In genomic region chr2:239305771-239306170, GRCh38 we compare ENCODE assay signal across 19 cellular contexts.
DNase-seq lines count a peak whose midpoint lies in the region; FAIRE-seq and TF ChIP-seq lines count a peak whose summit lies in the region.
"Had no signal": no experiment of that assay in that cellular context is flagged by ENCODE, and none has a peak within 500 bp of the region (broad histone marks: within the 10 kb centered on the region; RNA-seq: fewer than 3 reads in every experiment).

No MANE protein-coding gene starts in this region.

- H2AFZ ChIP-seq in mammary epithelial cell (ENCODE audit: low read depth, low read length), result no peak overlapping the region

- in situ Hi-C loops in mammary epithelial cell (cut with MboI; ENCODE audit: low sequenced_read_pairs in 2 of 2), result no loop called here

- TF ChIP-seq POLR2A in vagina (IDR thresholded peaks at IDR 0.05), result no peak

- H3K27me3 ChIP-seq in mammary epithelial cell (ENCODE audit: insufficient read depth, low read length), result no peaks in the 10 kb centered on the region
- no peaks in the 10 kb centered on the region for H3K27me3 ChIP-seq in rectal smooth muscle tissue (ENCODE audit: control insufficient read depth, insufficient read depth, low read length)
- H3K27me3 ChIP-seq in vagina, result no peaks in the 10 kb centered on the region
- H3K27me3 ChIP-seq: ascending aorta had no signal

- H3K9me3 Mint-ChIP-seq in MCF 10A (ENCODE audit: unreplicated experiment), result no peaks in the 10 kb centered on the region
- H3K9me3 Mint-ChIP-seq in type B pancreatic cell, result no peaks in the 10 kb centered on the region
- H3K9me3 Mint-ChIP-seq: T-helper 1 cell treated with Interleukin-12 subunit alpha and Interleukin-12 subunit beta and Interleukin-4 antibody, amounts not matched to agents 30 μg/mL and 1 μg/mL, for 36 hours had no signal

- no peak for TF ChIP-seq CTCF in MCF 10A (IDR thresholded peaks at IDR 0.05; ENCODE audit: unreplicated experiment)
- no peak for TF ChIP-seq CTCF in mammary epithelial cell (conservative IDR thresholded peaks at IDR 0.05 in 1 of 2, IDR thresholded peaks at IDR 0.05 in 1 of 2; ENCODE audit: extremely low read depth in 1 of 2, insufficient read depth in 1 of 2, low read depth in 1 of 2, low read length in 2 of 2)
- no peak for TF ChIP-seq CTCF in kidney (IDR thresholded peaks at IDR 0.05; ENCODE audit: borderline replicate concordance, extremely low read depth, insufficient read depth)
- no peak for TF ChIP-seq CTCF in vagina (IDR thresholded peaks at IDR 0.05)
- no peak for TF ChIP-seq CTCF in type B pancreatic cell (conservative IDR thresholded peaks at IDR 0.05)

- no peaks in the 10 kb centered on the region for H3K4me1 ChIP-seq in mammary epithelial cell (ENCODE audit: insufficient read depth, low read length)
- peaks cover 14 to 17% of the 10 kb centered on the region in 2 donors for H3K4me1 ChIP-seq in kidney (ENCODE audit: control insufficient read depth in 1 of 2, insufficient read depth in 1 of 2, low read depth in 1 of 2, low read length in 2 of 2)
- H3K4me1 ChIP-seq in rectal smooth muscle tissue (ENCODE audit: control insufficient read depth, insufficient read depth, low read length), result peaks cover 65% of the 10 kb centered on the region
- H3K4me1 ChIP-seq in vagina, result peaks cover 80% of the 10 kb centered on the region

- H3K4me1 Mint-ChIP-seq in MCF 10A (ENCODE audit: insufficient read depth, unreplicated experiment) (no peaks in the 10 kb centered on the region), type B pancreatic cell (ENCODE audit: unreplicated experiment) (peaks cover 67% of the 10 kb centered on the region)

- POLR2A ChIA-PET in MCF 10A (lab: Yijun Ruan, JAX), result no interaction called here

- H3K36me3 Mint-ChIP-seq in MCF 10A (ENCODE audit: insufficient read depth, unreplicated experiment) (peaks cover 5% of the 10 kb centered on the region), type B pancreatic cell (no peaks in the 10 kb centered on the region)

- peaks cover 3% of the 10 kb centered on the region for H3K79me2 ChIP-seq in mammary epithelial cell (ENCODE audit: insufficient read depth, low read length)

- H3K4me3 Mint-ChIP-seq in MCF 10A (ENCODE audit: unreplicated experiment) (no peak overlapping the region), type B pancreatic cell (no peak overlapping the region)
- H3K4me3 Mint-ChIP-seq: T-helper 1 cell treated with Interleukin-12 subunit alpha and Interleukin-12 subunit beta and Interleukin-4 antibody, amounts not matched to agents 30 μg/mL and 1 μg/mL, for 36 hours had no signal

- no peak overlapping the region for H3K9ac ChIP-seq in mammary epithelial cell (ENCODE audit: insufficient read depth, low read length)
- no peak overlapping the region for H3K9ac ChIP-seq in kidney (ENCODE audit: low read length in 2 of 2)
- H3K9ac ChIP-seq in rectal smooth muscle tissue (ENCODE audit: low read length), result no peak overlapping the region

- intact Hi-C loops in MCF 10A (cut with micrococcal nuclease) (no loop called here), mammary epithelial cell (cut with micrococcal nuclease) (no loop called here), kidney (cut with DNase I) (no loop called here), vagina (cut with DNase I) (no loop called here)

- no peak overlapping the region for H3K4me3 ChIP-seq in mammary epithelial cell (replicated peaks in 1 of 3; ENCODE audit: insufficient read depth in 1 of 3, low read depth in 2 of 3, low read length in 3 of 3)
- H3K4me3 ChIP-seq in kidney (ENCODE audit: low read length in 2 of 2), result no peak overlapping the region
- peak overlapping the region; percentile 9 for H3K4me3 ChIP-seq in rectal smooth muscle tissue (ENCODE audit: low read length)
- no peak overlapping the region for H3K4me3 ChIP-seq in vagina
- H3K4me3 ChIP-seq: ascending aorta, skin epidermis, thoracic aorta had no signal

- H4K20me1 ChIP-seq in mammary epithelial cell (ENCODE audit: insufficient read depth, low read length), result no peaks in the 10 kb centered on the region

- no peak for DNase-seq in MCF 10A (ENCODE audit: unreplicated experiment)
- no peak for DNase-seq in mammary epithelial cell
- DNase-seq in kidney, result peak; percentile 46
- DNase-seq in vagina (ENCODE audit: extremely low spot score in 2 of 2), result no peak
- DNase-seq in T1000 (lab: John Stamatoyannopoulos, UW), result no peak
- no peak for DNase-seq in HT-29 (ENCODE audit: low spot score)
- DNase-seq in type B pancreatic cell (ENCODE audit: extremely low spot score, unreplicated experiment), result no peak
- DNase-seq: activated naive CD4-positive, alpha-beta T cell; NCI-H69; occipital lobe; SHP77 treated with DMSO at 0.1 percent for 48 hours; stimulated activated CD4-positive, alpha-beta T cell treated with anti-CD3 and anti-CD28 coated beads, Interleukin-4, amount 100 ng/mL, for 4 hours had no signal

- WGBS in mammary epithelial cell (ENCODE audit: low coverage, missing lambda C conversion rate), result 98% methylated on average over 12 of the region's 12 CpGs

- H3K36me3 ChIP-seq in mammary epithelial cell (ENCODE audit: insufficient read depth, low read length), result no peaks in the 10 kb centered on the region
- H3K36me3 ChIP-seq in kidney (ENCODE audit: control insufficient read depth in 1 of 2, insufficient read depth in 2 of 2, low read length in 2 of 2), result no peaks in the 10 kb centered on the region
- no peaks in the 10 kb centered on the region for H3K36me3 ChIP-seq in rectal smooth muscle tissue (ENCODE audit: control insufficient read depth, insufficient read depth, low read length)
- no peaks in the 10 kb centered on the region for H3K36me3 ChIP-seq in vagina
- H3K36me3 ChIP-seq: ascending aorta, thoracic aorta had no signal

- dilution Hi-C loops in mammary epithelial cell (cut with HindIII; ENCODE audit: low sequenced_read_pairs), result no loop called here

- no TSS peak for BruUV-seq in MCF 10A (replicated peaks; lab: Mats Ljungman, UMichigan)
- BruUV-seq in mammary epithelial cell (replicated peaks; lab: Mats Ljungman, UMichigan), result no TSS peak

- H3K4me2 ChIP-seq in mammary epithelial cell (ENCODE audit: insufficient read depth, low read depth, low read length), result no peak overlapping the region

- H3K27me3 Mint-ChIP-seq in MCF 10A (ENCODE audit: insufficient read depth, unreplicated experiment) (no peaks in the 10 kb centered on the region), type B pancreatic cell (no peaks in the 10 kb centered on the region)

- CTCF ChIA-PET in MCF 10A (lab: Yijun Ruan, JAX) (no interaction called here), mammary epithelial cell (lab: Charles Lee; ENCODE audit: low non-redundant PET) (no interaction called here)

- no peak for FAIRE-seq in kidney (lab: Jason Lieb, UNC)
- FAIRE-seq: GM12892, HTR-8/SVneo had no signal

- H3K9me3 ChIP-seq in mammary epithelial cell (replicated peaks; ENCODE audit: insufficient read depth, low read length) (no peaks in the 10 kb centered on the region), kidney (ENCODE audit: control insufficient read depth in 1 of 2, low read length in 2 of 2) (no peaks in the 10 kb centered on the region), vagina (no peaks in the 10 kb centered on the region)
- H3K9me3 ChIP-seq: ascending aorta, thoracic aorta had no signal

- no peak overlapping the region for H3K27ac ChIP-seq in mammary epithelial cell (ENCODE audit: insufficient read depth, low read depth, low read length)
- no peak overlapping the region for H3K27ac ChIP-seq in kidney (ENCODE audit: low read depth in 2 of 2, low read length in 2 of 2)
- peak overlapping the region; percentile 95 for H3K27ac ChIP-seq in rectal smooth muscle tissue (ENCODE audit: low read depth, low read length)
- peak overlapping the region; percentile 87 for H3K27ac ChIP-seq in vagina
- H3K27ac ChIP-seq: ascending aorta, skin epidermis, thoracic aorta had no signal

- H3K27ac Mint-ChIP-seq in MCF 10A (ENCODE audit: low read depth, unreplicated experiment) (peak overlapping the region; percentile 56), type B pancreatic cell (no peak overlapping the region)
- H3K27ac Mint-ChIP-seq: T-helper 1 cell treated with Interleukin-12 subunit alpha and Interleukin-12 subunit beta and Interleukin-4 antibody, amounts not matched to agents 30 μg/mL and 1 μg/mL, for 36 hours had no signal

Comparison
In these comparisons a context has a peak if more than half of its experiments do, and no peak if none do; other contexts are left out.
1. H3K27ac ChIP-seq: peak in rectal smooth muscle tissue (single experiment) and vagina (single experiment); none in mammary epithelial cell (single experiment) and kidney (0 of 2).